In the genomic region with DNA sequence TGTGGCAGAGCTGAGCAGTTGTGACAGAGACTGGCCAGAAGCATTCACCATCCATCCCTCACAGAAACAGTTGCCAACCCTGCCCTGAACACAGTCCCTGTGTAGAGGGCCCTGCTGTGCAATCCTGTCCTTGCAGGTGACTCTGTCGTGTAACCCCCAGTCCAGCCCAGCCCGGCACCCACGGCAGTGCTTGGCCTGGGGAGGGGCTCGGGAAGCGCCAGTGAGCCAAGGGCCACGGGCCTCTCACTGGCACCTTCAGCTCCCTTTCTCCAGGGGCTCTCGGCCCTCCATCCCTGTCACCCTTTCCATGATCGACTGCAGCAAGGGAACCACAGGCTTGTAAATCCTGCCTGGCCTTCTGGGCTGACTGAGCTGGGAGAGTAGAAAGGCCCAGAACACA, we compare ENCODE assay signal across 15 cellular contexts. TPM values are rescaled to one million over a fixed set of nuclear protein-coding genes. Genes with fewer than 3 reads are reported as not detected.
DNase-seq lines count a peak whose midpoint lies in the region; ATAC-seq, FAIRE-seq and TF ChIP-seq lines count a peak whose summit lies in the region.
"Had no signal": no experiment of that assay in that cellular context is flagged by ENCODE, and none has a peak within 500 bp of the region (broad histone marks: within the 10 kb centered on the region; RNA-seq: fewer than 3 reads in every experiment).

No MANE protein-coding gene starts in this region.

- H3K4me3 Mint-ChIP-seq in T-helper 17 cell, result no peak overlapping the region
- H3K4me3 Mint-ChIP-seq: CD4-positive, alpha-beta T cell had no signal

- H3K27me3 ChIP-seq in BLaER1, result no peaks in the 10 kb centered on the region
- H3K27me3 ChIP-seq in neuronal stem cell (ENCODE audit: control insufficient read depth in 3 of 3, insufficient read depth in 3 of 3, low read depth in 1 of 3, low read length in 3 of 3), result no peaks in the 10 kb centered on the region

- ATAC-seq in T-helper 17 cell (no peak), GM21737 (IDR thresholded peaks at IDR 0.05; ENCODE audit: unreplicated experiment) (no peak)
- no peak for ATAC-seq in stimulated activated naive CD8-positive, alpha-beta T cell treated with anti-CD3 and anti-CD28 coated beads, Interleukin-15, Interleukin-2, amounts not matched to agents 100 U/mL and 50 U/mL, for 24 hours

- H3K4me2 ChIP-seq in BLaER1 (no peak overlapping the region), neuronal stem cell (ENCODE audit: insufficient read depth, low read length, poor library complexity, severe bottlenecking) (no peak overlapping the region)

- no peak overlapping the region for H3K4me3 ChIP-seq in BLaER1
- no peak overlapping the region for H3K4me3 ChIP-seq in kidney (ENCODE audit: low read length in 2 of 2)
- H3K4me3 ChIP-seq in neuronal stem cell (ENCODE audit: low read length in 2 of 2), result no peak overlapping the region

- no peak overlapping the region for H3K4ac ChIP-seq in neuronal stem cell (ENCODE audit: low read length)

- no peaks in the 10 kb centered on the region for H3K27me3 Mint-ChIP-seq in T-helper 17 cell
- H3K27me3 Mint-ChIP-seq: CD4-positive, alpha-beta T cell had no signal

- no peak overlapping the region for H4K91ac ChIP-seq in neuronal stem cell (ENCODE audit: low read depth, low read length, poor library complexity)

- FAIRE-seq in kidney (lab: Jason Lieb, UNC), result no peak
- FAIRE-seq: H54 had no signal

- H3K36me3 Mint-ChIP-seq in T-helper 17 cell (ENCODE audit: low read depth), result peaks cover 9% of the 10 kb centered on the region

- no CpG with 5 or more reads among the region's 8 CpGs for WGBS in neuronal stem cell (ENCODE audit: extremely low coverage in 2 of 2, insufficient read length in 2 of 2, insufficient replicate concordance in 1 of 2), 2 donors

- H2BK5ac ChIP-seq in neuronal stem cell (ENCODE audit: low read length), result no peak overlapping the region

- DNase-seq in T-helper 17 cell (no peak), kidney (peak; percentile 34), neuronal stem cell (ENCODE audit: low spot score) (no peak), T-helper 1 cell (no peak), H4 (ENCODE audit: low spot score) (no peak)
- DNase-seq in stimulated activated naive CD8-positive, alpha-beta T cell treated with anti-CD3 and anti-CD28 coated beads, Interleukin-15, Interleukin-2, amounts not matched to agents 100 U/mL and 50 U/mL, for 24 hours, result no peak
- DNase-seq: ACHN; C1 segment of cervical spinal cord; Calu3; CD4-positive, alpha-beta T cell; DMS 273 treated with DMSO at 0.1 percent for 48 hours; IMR-90 had no signal

- H2AK5ac ChIP-seq in neuronal stem cell (ENCODE audit: low read depth, low read length), result no peak overlapping the region

- H2BK120ac ChIP-seq in neuronal stem cell (ENCODE audit: low read depth, low read length), result no peak overlapping the region

- peak overlapping the region; percentile 78 for H3K27ac Mint-ChIP-seq in T-helper 17 cell
- H3K27ac Mint-ChIP-seq: CD4-positive, alpha-beta T cell had no signal

- no peak overlapping the region for H2BK15ac ChIP-seq in neuronal stem cell (ENCODE audit: low read length)

- peaks cover 3% of the 10 kb centered on the region for H3K79me1 ChIP-seq in neuronal stem cell (ENCODE audit: low read depth, low read length)

- no peak overlapping the region for H4K8ac ChIP-seq in neuronal stem cell (ENCODE audit: low read depth, low read length)

- peaks cover 100% of the 10 kb centered on the region for H3K36me3 ChIP-seq in BLaER1
- peaks cover 41 to 65% of the 10 kb centered on the region in 2 donors for H3K36me3 ChIP-seq in kidney (ENCODE audit: control insufficient read depth in 1 of 2, insufficient read depth in 2 of 2, low read length in 2 of 2)
- peaks cover 25 to 32% of the 10 kb centered on the region in 2 donors for H3K36me3 ChIP-seq in neuronal stem cell (replicated peaks in 1 of 2; ENCODE audit: control insufficient read depth in 2 of 2, insufficient read depth in 2 of 2, low read length in 2 of 2)

- no peak overlapping the region for H2AFZ ChIP-seq in neuronal stem cell (ENCODE audit: low read length)

- H2BK12ac ChIP-seq in neuronal stem cell (ENCODE audit: low read length), result no peak overlapping the region

- H3K4me1 Mint-ChIP-seq in T-helper 17 cell, result peaks cover 15% of the 10 kb centered on the region

- H3K9ac ChIP-seq in BLaER1 (0 out of 2 replicates have a peak overlapping the region, but pooled peaks have one; percentile 2), kidney (ENCODE audit: low read length in 2 of 2) (no peak overlapping the region), neuronal stem cell (ENCODE audit: low read depth, low read length, poor library complexity) (no peak overlapping the region)

- H3K4me1 ChIP-seq in BLaER1 (peaks cover 61% of the 10 kb centered on the region), kidney (ENCODE audit: control insufficient read depth in 1 of 2, insufficient read depth in 1 of 2, low read depth in 1 of 2, low read length in 2 of 2) (no peaks in the 10 kb centered on the region), neuronal stem cell (ENCODE audit: control insufficient read depth in 2 of 2, insufficient read depth in 1 of 2, low read depth in 1 of 2, low read length in 2 of 2) (peaks cover 0 to 3% of the 10 kb centered on the region in 2 donors)

- H3K23ac ChIP-seq in neuronal stem cell (ENCODE audit: low read depth, low read length, poor library complexity), result peak overlapping the region; percentile 29

- no peak for TF ChIP-seq CTCF in kidney (IDR thresholded peaks at IDR 0.05; ENCODE audit: borderline replicate concordance, extremely low read depth, insufficient read depth)

- H4K20me1 ChIP-seq in BLaER1, result peaks cover 54% of the 10 kb centered on the region

- H3K9me3 ChIP-seq in BLaER1 (no peaks in the 10 kb centered on the region), T-helper 17 cell (ENCODE audit: control insufficient read depth, low read length, poor library complexity, severe bottlenecking) (no peaks in the 10 kb centered on the region), kidney (ENCODE audit: control insufficient read depth in 1 of 2, low read length in 2 of 2) (no peaks in the 10 kb centered on the region), neuronal stem cell (replicated peaks in 1 of 2; ENCODE audit: control insufficient read depth in 2 of 2, insufficient read depth in 1 of 2, low read depth in 1 of 2, low read length in 2 of 2) (no peaks in the 10 kb centered on the region)

- intact Hi-C loops in kidney (cut with DNase I), result no loop called here

- peak overlapping the region; percentile 58 for H3K27ac ChIP-seq in BLaER1
- H3K27ac ChIP-seq in kidney (ENCODE audit: low read depth in 2 of 2, low read length in 2 of 2), result no peak overlapping the region
- no peak overlapping the region for H3K27ac ChIP-seq in neuronal stem cell (replicated peaks; ENCODE audit: low read length)

- H3K14ac ChIP-seq in neuronal stem cell (ENCODE audit: low read length), result no peak overlapping the region

- no peak overlapping the region for H3K18ac ChIP-seq in neuronal stem cell (ENCODE audit: low read length)

RNA-seq across cellular contexts. Expression of gene RRBP1, which starts 53.0 kb away (rescaled TPM):
- total RNA-seq in T-helper 17 cell, result 10 to 100 TPM; 31.4 to 37.8 TPM
- 231 TPM for total RNA-seq in kidney
- polyA plus RNA-seq in kidney (ENCODE audit: insufficient read depth, low read depth, low replicate concordance), result 83.4 TPM
- polyA plus RNA-seq in neuronal stem cell (2013, experiment 1 of 2), result 22.3 TPM
- 23.5 TPM for polyA plus RNA-seq in neuronal stem cell (2013, experiment 2 of 2)
- 48.6 and 61.6 TPM in 2 replicates for total RNA-seq in H4 (2014; rRNA removed; shearing (Covaris generic))

RNA-seq across cellular contexts. Expression of gene DSTN, which starts 59.1 kb away (rescaled TPM):
- total RNA-seq in T-helper 17 cell (10 to 100 TPM; 41.4 to 46.5 TPM), kidney (409 TPM)
- 525 TPM for polyA plus RNA-seq in kidney (ENCODE audit: insufficient read depth, low read depth, low replicate concordance)
- 252 TPM for polyA plus RNA-seq in neuronal stem cell (2013, experiment 1 of 2)
- 243 TPM for polyA plus RNA-seq in neuronal stem cell (2013, experiment 2 of 2)
- total RNA-seq in H4 (2014; rRNA removed; shearing (Covaris generic)), result 289 and 303 TPM in 2 replicates
